15 cellular contexts compared by ENCODE assay signal in the genomic region with DNA sequence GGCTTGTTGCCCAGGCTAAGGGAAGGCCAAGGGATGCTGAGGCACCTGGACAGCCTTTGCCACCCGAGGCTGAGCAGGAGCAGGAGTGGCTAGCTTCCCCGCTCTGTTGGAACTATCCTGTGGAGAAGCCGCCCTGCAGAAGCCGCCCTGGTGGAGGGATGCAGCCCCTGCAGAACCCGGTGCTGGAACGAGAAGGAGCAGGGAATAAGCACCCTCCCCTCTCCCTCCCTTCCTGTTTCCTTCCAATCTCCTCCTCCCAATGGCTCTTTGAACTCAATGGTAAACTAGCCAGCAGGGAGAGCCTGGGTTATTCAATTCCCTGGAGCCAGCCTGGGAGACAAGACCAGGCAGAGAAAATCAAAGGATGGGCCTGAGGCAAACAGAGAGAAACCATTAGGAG. TPM values are rescaled to one million over a fixed set of nuclear protein-coding genes. Genes with fewer than 3 reads are reported as not detected.
DNase-seq lines count a peak whose midpoint lies in the region; FAIRE-seq and TF ChIP-seq lines count a peak whose summit lies in the region.
"Had no signal": no experiment of that assay in that cellular context is flagged by ENCODE, and none has a peak within 500 bp of the region (broad histone marks: within the 10 kb centered on the region; RNA-seq: fewer than 3 reads in every experiment).

No MANE protein-coding gene starts in this region.

- intact Hi-C loops in A673 (cut with micrococcal nuclease; ENCODE audit: unreplicated experiment): no loop called here

- H3K9me2 ChIP-seq in SK-N-SH: no peaks in the 10 kb centered on the region

- H3K4me1 ChIP-seq in A673 (ENCODE audit: insufficient read depth, low read length, poor library complexity, severe bottlenecking): no peaks in the 10 kb centered on the region
- no peaks in the 10 kb centered on the region; a peak in 1 of 4 replicates for H3K4me1 ChIP-seq in SK-N-SH (ENCODE audit: control insufficient read depth in 1 of 2, insufficient read depth in 2 of 2, low read depth in 1 of 2, low read length in 1 of 2)
- H3K4me1 ChIP-seq: parathyroid adenoma had no signal

- H3K9me3 ChIP-seq in A673 (ENCODE audit: low read depth, low read length, poor library complexity, severe bottlenecking) (no peaks in the 10 kb centered on the region), SK-N-SH (no peaks in the 10 kb centered on the region; the same call in 1 of the 2 replicates)

- no peaks in the 10 kb centered on the region for H4K20me1 ChIP-seq in SK-N-SH (ENCODE audit: insufficient read depth)

- no peak overlapping the region for H3K4me2 ChIP-seq in SK-N-SH

- FAIRE-seq in GM12892 (lab: Jason Lieb, UNC): no peak

- no peak overlapping the region for H3K9ac ChIP-seq in SK-N-SH
- H3K9ac ChIP-seq: parathyroid adenoma had no signal

- H2AFZ ChIP-seq in SK-N-SH (ENCODE audit: low read depth): no peak overlapping the region
- H2AFZ ChIP-seq: parathyroid adenoma had no signal

- CTCF ChIA-PET in A673 (lab: Charles Lee) (interaction anchor here (1.9 kb wide), 1 partner anchor 37 kb away, joined by 4 read pairs; no protein-coding TSS in a partner anchor), SK-N-SH (lab: Yijun Ruan, JAX) (interaction anchor here (0.5 to 0.6 kb wide), 2 partner anchors 25 to 108 kb away, joined by 3 to 4 read pairs; no protein-coding TSS in a partner anchor)

- 36% methylated on average over 4 of the region's 6 CpGs for WGBS in SK-N-SH (ENCODE audit: low lambda C conversion rate)

- H3K27ac ChIP-seq in A673 (ENCODE audit: low read depth, low read length, poor library complexity, severe bottlenecking): no peak overlapping the region
- no peak overlapping the region for H3K27ac ChIP-seq in SK-N-SH (ENCODE audit: low read depth in 2 of 2, low read length in 1 of 2)
- H3K27ac ChIP-seq: parathyroid adenoma had no signal

- H3K4me3 ChIP-seq in A673 (ENCODE audit: low read depth, low read length, poor library complexity, severe bottlenecking): no peak overlapping the region
- no peak overlapping the region for H3K4me3 ChIP-seq in SK-N-SH (ENCODE audit: low read depth in 2 of 2, low read length in 1 of 2)
- H3K4me3 ChIP-seq: lung had no signal

- TF ChIP-seq RAD21 in SK-N-SH (IDR thresholded peaks at IDR 0.05; ENCODE audit: low read length): no peak

- DNase-seq in A673 (ENCODE audit: low spot score): peak; percentile 49
- DNase-seq in H4 (ENCODE audit: low spot score): peak; percentile 28
- peak; percentile 32 for DNase-seq in SK-N-SH
- DNase-seq in islet precursor cell: peak; percentile 84
- DNase-seq in activated CD4-positive, CD25-positive, alpha-beta regulatory T cell (lab: John Stamatoyannopoulos, UW): no peak
- DNase-seq in GM12892 (ENCODE audit: insufficient read length): no peak
- no peak for DNase-seq in DMS79 (lab: John Stamatoyannopoulos, UW)
- DNase-seq in NCI-H128 (lab: John Stamatoyannopoulos, UW; ENCODE audit: unreplicated experiment): no peak
- DNase-seq: AML-193, foreskin melanocyte, GDM1, NCI-H2081 treated with DMSO at 0.1 percent for 48 hours had no signal

- TF ChIP-seq CTCF in A673 (conservative IDR thresholded peaks at IDR 0.05; ENCODE audit: low read depth, low read length) (no peak; the same call in 1 of the 2 replicates), SK-N-SH (IDR thresholded peaks at IDR 0.05) (0 out of 2 replicates have a peak, but pooled peaks have one; percentile 8)

- peaks cover 4% of the 10 kb centered on the region for H3K27me3 ChIP-seq in A673 (replicated peaks; ENCODE audit: insufficient read depth, low read depth, low read length, poor library complexity)
- no peaks in the 10 kb centered on the region; the same call in 1 of the 2 replicates for H3K27me3 ChIP-seq in SK-N-SH (ENCODE audit: insufficient read depth)

- H3K79me2 ChIP-seq in SK-N-SH (ENCODE audit: insufficient read depth): no peaks in the 10 kb centered on the region
- H3K79me2 ChIP-seq: parathyroid adenoma had no signal

- H3F3A ChIP-seq in SK-N-SH (replicated peaks; ENCODE audit: insufficient read depth): no peaks in the 10 kb centered on the region

- no peaks in the 10 kb centered on the region for H3K36me3 ChIP-seq in A673 (ENCODE audit: insufficient read depth, low read length, poor library complexity, severe bottlenecking)
- H3K36me3 ChIP-seq in SK-N-SH (replicated peaks in 1 of 2; ENCODE audit: control insufficient read depth in 1 of 2, insufficient read depth in 2 of 2, low read length in 1 of 2): no peaks in the 10 kb centered on the region

- TF ChIP-seq EP300 in SK-N-SH (IDR thresholded peaks at IDR 0.05; ENCODE audit: borderline replicate concordance in 1 of 2, low read depth in 1 of 2, low read length in 1 of 2): no peak

- POLR2A ChIA-PET in A673 (lab: Charles Lee; ENCODE audit: low non-redundant PET): no interaction called here
- POLR2A ChIA-PET in SK-N-SH (lab: Yijun Ruan, JAX): no interaction called here

- no peak for TF ChIP-seq POLR2A in GM12892 (IDR thresholded peaks at IDR 0.05; ENCODE audit: low read depth, low read length)

- no TSS peak for BruUV-seq in A673 (replicated peaks; lab: Mats Ljungman, UMichigan)

TF ChIP-seq in SK-N-SH, 30 proteins besides CTCF, POLR2A, EP300 and RAD21:
- TF ChIP-seq CHD2 (IDR thresholded peaks at IDR 0.05; ENCODE audit: low read length, partially characterized antibody) (no peak), ELF1 (IDR thresholded peaks at IDR 0.05) (no peak), JUND (IDR thresholded peaks at IDR 0.05) (no peak), RCOR1 (IDR thresholded peaks at IDR 0.05; ENCODE audit: low read length) (no peak), RFX5 (IDR thresholded peaks at IDR 0.05; ENCODE audit: low read length) (no peak), YY1 (IDR thresholded peaks at IDR 0.05; ENCODE audit: low read depth) (no peak)

RNA-seq across cellular contexts. Expression of a gene that starts 11.8 kb away (rescaled TPM):
- not detected in 2 replicates for total RNA-seq in A673 (2021)
- not detected in 2 replicates for total RNA-seq in H4 (2014; rRNA removed; shearing (Covaris generic))
- not detected in 2 replicates for polyA plus RNA-seq in SK-N-SH (2012; rRNA removed)
- not detected in 2 replicates for polyA plus RNA-seq in SK-N-SH (2012; cell fraction: cytosol; rRNA removed)
- polyA plus RNA-seq in SK-N-SH (2012; cell fraction: nucleus; rRNA removed): not detected in 2 replicates
- not detected for polyA plus RNA-seq in GM12892 (2012; ENCODE audit: missing spikeins)
- polyA plus RNA-seq: adipose tissue, lung had no signal

RNA-seq across cellular contexts. Expression of a gene that starts 13.8 kb away (rescaled TPM):
- total RNA-seq in A673 (2021): not detected in 2 replicates
- not detected in 2 replicates for total RNA-seq in H4 (2014; rRNA removed; shearing (Covaris generic))
- polyA plus RNA-seq in SK-N-SH (2012; rRNA removed): 0.05 TPM in 2 replicates
- 0.03 TPM in 2 replicates for polyA plus RNA-seq in SK-N-SH (2012; cell fraction: cytosol; rRNA removed)
- polyA plus RNA-seq in SK-N-SH (2012; cell fraction: nucleus; rRNA removed): 0.06 and 0.11 TPM in 2 replicates
- not detected for polyA plus RNA-seq in GM12892 (2012; ENCODE audit: missing spikeins)
- total RNA-seq: lung had no signal
- polyA plus RNA-seq: adipose tissue, lung had no signal

RNA-seq across cellular contexts. Expression of a gene that starts 41.1 kb away (rescaled TPM):
- total RNA-seq in A673 (2021): 3.2 and 4.9 TPM in 2 replicates
- not detected in 2 replicates for total RNA-seq in H4 (2014; rRNA removed; shearing (Covaris generic))
- polyA plus RNA-seq in SK-N-SH (2012; rRNA removed): not detected in 2 replicates
- polyA plus RNA-seq in SK-N-SH (2012; cell fraction: cytosol; rRNA removed): not detected in 2 replicates
- not detected in 2 replicates for polyA plus RNA-seq in SK-N-SH (2012; cell fraction: nucleus; rRNA removed)
- polyA plus RNA-seq in GM12892 (2012; ENCODE audit: missing spikeins): not detected

Comparison
In these comparisons a context has a peak if more than half of its experiments do, and no peak if none do; other contexts are left out.
1. DNase-seq: peak in A673 (single experiment), H4 (single experiment), SK-N-SH (single experiment) and islet precursor cell (single experiment); none in activated CD4-positive, CD25-positive, alpha-beta regulatory T cell (0 of 4), GM12892 (single experiment), DMS79 (single experiment) and NCI-H128 (single experiment).